8 cellular contexts compared by ENCODE assay signal in the genomic region with DNA sequence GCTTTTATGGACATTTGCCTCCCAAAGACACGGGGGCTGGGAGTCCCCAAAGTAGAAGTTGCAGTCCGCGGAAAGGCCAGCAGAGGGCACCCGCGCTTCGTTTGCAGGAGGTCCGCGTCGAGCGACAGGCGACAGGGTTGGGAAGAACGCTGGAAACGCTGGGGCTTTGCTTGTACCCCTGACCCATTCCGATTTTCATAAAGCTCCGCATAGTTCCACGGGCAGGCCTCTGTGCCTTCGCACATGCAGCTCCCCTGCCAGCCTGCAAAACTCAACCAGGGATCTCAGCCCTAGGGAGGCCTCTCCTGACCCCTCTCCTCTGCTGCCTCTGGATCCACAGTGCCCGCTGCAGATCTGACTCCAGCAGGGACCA. TPM values are rescaled to one million over a fixed set of nuclear protein-coding genes. Genes with fewer than 3 reads are reported as not detected.
DNase-seq lines count a peak whose midpoint lies in the region; ATAC-seq and TF ChIP-seq lines count a peak whose summit lies in the region.

No MANE protein-coding gene starts in this region.

- DNase-seq in GM03348 (ENCODE audit: low spot score) (peak; percentile 83), NCI-H1092 (lab: John Stamatoyannopoulos, UW) (peak; percentile 79), T-helper 22 cell (ENCODE audit: low read depth) (peak; percentile 43), anterior cingulate cortex (lab: John Stamatoyannopoulos, UW) (peak; percentile 37 to 94 (median 76)), right cardiac atrium (peak; percentile 81 to 94 (median 93)), retinal pigment epithelial cell (ENCODE audit: low read depth) (no peak), COLO829 (ENCODE audit: low spot score) (no peak)

- 2% methylated on average over 18 of the region's 18 CpGs for WGBS in right cardiac atrium

- no peaks in the 10 kb centered on the region for H3K9me3 ChIP-seq in right cardiac atrium (ENCODE audit: control insufficient read depth, low read length)

- H3K27me3 ChIP-seq in right cardiac atrium (ENCODE audit: control insufficient read depth, insufficient read depth): no peaks in the 10 kb centered on the region

- intact Hi-C loops in right cardiac atrium (cut with DNase I): loop anchor here (2.0 to 5.0 kb wide), 3 partner anchors 50 to 110 kb away; no protein-coding TSS in a partner anchor

- no peak overlapping the region for H3K4me3 ChIP-seq in right cardiac atrium (ENCODE audit: low read length)
- no peak overlapping the region for H3K4me3 ChIP-seq in retinal pigment epithelial cell (ENCODE audit: low read length)

- H3K27ac ChIP-seq in right cardiac atrium (ENCODE audit: low read length): no peak overlapping the region

- ATAC-seq in right cardiac atrium (peak; percentile 44 to 54), GM18498 (IDR thresholded peaks at IDR 0.05; ENCODE audit: unreplicated experiment) (no peak)

- TF ChIP-seq CTCF in retinal pigment epithelial cell (conservative IDR thresholded peaks at IDR 0.05; ENCODE audit: low read depth, low read length): peak; percentile 93

- H3K4me1 ChIP-seq in right cardiac atrium (ENCODE audit: control insufficient read depth, insufficient read depth, low read length): peaks cover 7% of the 10 kb centered on the region

RNA-seq across cellular contexts. Expression of a gene that starts 44.2 kb away (rescaled TPM):
- 10 to 100 TPM; 25.4 to 55.1 (median 40.5) TPM for total RNA-seq in right cardiac atrium
- 14.4 TPM for polyA plus RNA-seq in right cardiac atrium

Comparison
In these comparisons a context has a peak if more than half of its experiments do, and no peak if none do; other contexts are left out.
1. DNase-seq: peak in GM03348 (single experiment), NCI-H1092 (single experiment), T-helper 22 cell (single experiment), anterior cingulate cortex (58 of 58) and right cardiac atrium (3 of 3); none in retinal pigment epithelial cell (single experiment) and COLO829 (single experiment).